Comparison of ENCODE assay signal across 26 cellular contexts in the genomic region with DNA sequence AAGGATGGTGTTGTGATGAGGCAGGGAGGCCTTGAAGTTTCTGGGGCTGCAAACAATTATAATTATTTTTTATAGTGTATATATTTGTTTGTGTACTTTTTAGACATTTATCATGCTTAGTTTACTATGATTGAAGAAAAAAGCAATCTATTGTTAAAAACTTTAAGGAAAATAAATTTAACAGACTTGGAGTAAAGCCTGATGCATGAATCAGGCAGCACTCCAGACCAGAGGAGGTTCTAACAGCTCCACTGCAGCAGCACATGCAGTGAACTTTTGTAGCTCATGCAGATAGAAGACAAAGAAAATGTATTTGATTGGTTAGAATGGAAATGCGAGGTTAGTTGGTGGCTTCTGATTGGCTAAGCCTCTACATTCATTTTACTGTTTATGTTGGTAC. TPM values are rescaled to one million over a fixed set of nuclear protein-coding genes. Genes with fewer than 3 reads are reported as not detected.
"Had no signal": no experiment of that assay in that cellular context is flagged by ENCODE, and none has a peak within 500 bp of the region (broad histone marks: within the 10 kb centered on the region; RNA-seq: fewer than 3 reads in every experiment).

No MANE protein-coding gene starts in this region.

- DNase-seq: colonic mucosa; cortex of kidney; effector CD8-positive, alpha-beta T cell; effector memory CD8-positive, alpha-beta T cell; endodermal cell; erythroblast; esophagus squamous epithelium; foreskin fibroblast; foreskin melanocyte; gastrocnemius medialis; glutamatergic neuron; head of caudate nucleus; heart right ventricle; hippocampal formation; left cardiac atrium; left lung; left ventricle myocardium superior; lower lobe of right lung; mesenchymal stem cell; mucosa of descending colon; naive thymus-derived CD4-positive, alpha-beta T cell; natural killer cell had no signal

- H3K9me3 ChIP-seq: colonic mucosa, esophagus squamous epithelium, gastrocnemius medialis, lower lobe of right lung, mucosa of descending colon had no signal

- H3K4me1 Mint-ChIP-seq: endodermal cell; mesothelial cell of epicardium; naive thymus-derived CD4-positive, alpha-beta T cell; natural killer cell had no signal

- H3K9me3 Mint-ChIP-seq: dendritic cell treated with granulocyte-macrophage colony-stimulating factor and Interleukin-4, amounts not matched to agents 40 ng/mL and 50 ng/mL, for 4 days; effector memory CD8-positive, alpha-beta T cell; natural killer cell had no signal

- H3K36me3 Mint-ChIP-seq: mesothelial cell of epicardium; naive thymus-derived CD4-positive, alpha-beta T cell; natural killer cell had no signal

- H3K27ac Mint-ChIP-seq: dendritic cell treated with granulocyte-macrophage colony-stimulating factor and Interleukin-4, amounts not matched to agents 40 ng/mL and 50 ng/mL, for 4 days; effector memory CD8-positive, alpha-beta T cell; endodermal cell; mesothelial cell of epicardium; naive thymus-derived CD4-positive, alpha-beta T cell; natural killer cell had no signal

- ATAC-seq: effector memory CD8-positive, alpha-beta T cell; esophagus mucosa; gastrocnemius medialis; heart right ventricle; left cardiac atrium; left lung; left ventricle myocardium superior; lower lobe of right lung; mucosa of descending colon; naive thymus-derived CD4-positive, alpha-beta T cell; natural killer cell had no signal

- H3K4me3 Mint-ChIP-seq: dendritic cell treated with granulocyte-macrophage colony-stimulating factor and Interleukin-4, amounts not matched to agents 40 ng/mL and 50 ng/mL, for 4 days; effector memory CD8-positive, alpha-beta T cell; endodermal cell; mesothelial cell of epicardium; naive thymus-derived CD4-positive, alpha-beta T cell; natural killer cell had no signal

RNA-seq across cellular contexts. Expression of gene PABPC3, which starts 36.8 kb away (rescaled TPM):
- total RNA-seq: gastrocnemius medialis, myocyte had no signal
